Comparison of ENCODE assay signal across 17 cellular contexts in genomic region chr1:17200246-17200645, GRCh38. TPM values are rescaled to one million over a fixed set of nuclear protein-coding genes. Genes with fewer than 3 reads are reported as not detected.
A peak's percentile ranks its signal among the peaks of the same experiment; 100 is the strongest.
DNase-seq lines count a peak whose midpoint lies in the region; ATAC-seq, FAIRE-seq and TF ChIP-seq lines count a peak whose summit lies in the region.
"Had no signal": no experiment of that assay in that cellular context is flagged by ENCODE, and none has a peak within 500 bp of the region (broad histone marks: within the 10 kb centered on the region; RNA-seq: fewer than 3 reads in every experiment).

No MANE protein-coding gene starts in this region.

- H3K4me3 Mint-ChIP-seq in astrocyte (ENCODE audit: unreplicated experiment) (no peak overlapping the region), nephron (no peak overlapping the region)
- H3K4me3 Mint-ChIP-seq: CD4-positive, CD25-positive, alpha-beta regulatory T cell had no signal

- H3K4me1 Mint-ChIP-seq in astrocyte (ENCODE audit: low read depth, unreplicated experiment) (peaks cover 12% of the 10 kb centered on the region), nephron (peaks cover 17% of the 10 kb centered on the region)

- H3K27ac Mint-ChIP-seq in astrocyte (ENCODE audit: unreplicated experiment) (peak overlapping the region; percentile 48), nephron (peak overlapping the region; percentile 88 to 97 (median 96))
- H3K27ac Mint-ChIP-seq: CD4-positive, CD25-positive, alpha-beta regulatory T cell had no signal

- POLR2A ChIA-PET in A549 (lab: Yijun Ruan, JAX), result no interaction called here

- H3K36me3 Mint-ChIP-seq in astrocyte (ENCODE audit: low read depth, unreplicated experiment) (no peaks in the 10 kb centered on the region), nephron (ENCODE audit: low read depth) (no peaks in the 10 kb centered on the region)
- H3K36me3 Mint-ChIP-seq: CD4-positive, CD25-positive, alpha-beta regulatory T cell had no signal

- H3K36me3 ChIP-seq in astrocyte (ENCODE audit: insufficient read depth, low read length) (no peaks in the 10 kb centered on the region), mucosa of descending colon (ENCODE audit: low read depth) (no peaks in the 10 kb centered on the region)

- H3K4me2 ChIP-seq in A549, result peak overlapping the region; percentile 24; the same call in 2 of the 3 replicates
- H3K4me2 ChIP-seq in astrocyte (ENCODE audit: low read length), result no peak overlapping the region

- no peak for TF ChIP-seq CTCF in A549 (IDR thresholded peaks at IDR 0.05)
- TF ChIP-seq CTCF in astrocyte (IDR thresholded peaks at IDR 0.05; ENCODE audit: insufficient read depth, low read depth, low read length), result no peak
- TF ChIP-seq CTCF in nephron (IDR thresholded peaks at IDR 0.05; ENCODE audit: unreplicated experiment in 3 of 3), result no peak
- no peak for TF ChIP-seq CTCF in mucosa of descending colon (IDR thresholded peaks at IDR 0.05)

- H3K9me3 Mint-ChIP-seq in astrocyte (ENCODE audit: unreplicated experiment) (no peaks in the 10 kb centered on the region), nephron (no peaks in the 10 kb centered on the region)

- intact Hi-C loops in mucosa of descending colon (cut with DNase I, micrococcal nuclease), result no loop called here

- FAIRE-seq in A549 (lab: Jason Lieb, UNC), result no peak
- no peak for FAIRE-seq in astrocyte (lab: Jason Lieb, UNC)
- FAIRE-seq: G401.6, GM12891, GM19239, HTR-8/SVneo had no signal

- H3K4me1 ChIP-seq in A549 (peaks cover 32% of the 10 kb centered on the region), astrocyte (ENCODE audit: insufficient read depth, low read length) (peaks cover 21% of the 10 kb centered on the region), mucosa of descending colon (ENCODE audit: low read depth) (no peaks in the 10 kb centered on the region)

- no peaks in the 10 kb centered on the region for H4K20me1 ChIP-seq in astrocyte (ENCODE audit: insufficient read depth, low read length)

- TF ChIP-seq POLR2A in A549 (IDR thresholded peaks at IDR 0.05; ENCODE audit: low read length), result no peak

- H2AFZ ChIP-seq in astrocyte (ENCODE audit: low read depth, low read length), result no peak overlapping the region

- H3K9me3 ChIP-seq in A549 (no peaks in the 10 kb centered on the region), astrocyte (ENCODE audit: insufficient read depth, low read depth, low read length) (no peaks in the 10 kb centered on the region), mucosa of descending colon (no peaks in the 10 kb centered on the region)

- CTCF ChIA-PET in A549 (lab: Yijun Ruan, JAX), result interaction anchor here (1.1 to 2.2 kb wide), 2 partner anchors 52 to 75 kb away, joined by 3 to 11 read pairs; no protein-coding TSS in a partner anchor

- no peak for TF ChIP-seq EP300 in A549 (IDR thresholded peaks at IDR 0.05)

- H3K27ac ChIP-seq in A549 (peak overlapping the region; percentile 44 to 93; a peak in 5 of 6 replicates), astrocyte (ENCODE audit: low read depth, low read length) (no peak overlapping the region)

- H3K27me3 Mint-ChIP-seq in astrocyte (ENCODE audit: low read depth, unreplicated experiment) (peaks cover 19% of the 10 kb centered on the region), nephron (ENCODE audit: low read depth) (peaks cover 8% of the 10 kb centered on the region)
- H3K27me3 Mint-ChIP-seq: CD4-positive, CD25-positive, alpha-beta regulatory T cell had no signal

- TF ChIP-seq RAD21 in A549 (conservative IDR thresholded peaks at IDR 0.05 in 1 of 2, IDR thresholded peaks at IDR 0.05 in 1 of 2), result no peak

- no peak overlapping the region for H3K9ac ChIP-seq in astrocyte (ENCODE audit: low read length)

- ATAC-seq in A549 (no peak), HG03196 (IDR thresholded peaks at IDR 0.05; ENCODE audit: unreplicated experiment) (no peak), mucosa of descending colon (no peak), HG03039 (IDR thresholded peaks at IDR 0.05; ENCODE audit: unreplicated experiment) (no peak)

- H3K79me2 ChIP-seq in astrocyte (ENCODE audit: insufficient read depth, low read length), result no peaks in the 10 kb centered on the region

- no peaks in the 10 kb centered on the region for H3K27me3 ChIP-seq in astrocyte (ENCODE audit: insufficient read depth, low read length)

- WGBS in A549 (ENCODE audit: missing lambda C conversion rate), result 94% methylated on average over 8 of the region's 8 CpGs

- H3K4me3 ChIP-seq in A549 (no peak overlapping the region), astrocyte (ENCODE audit: insufficient read depth, low read depth, low read length) (no peak overlapping the region), mucosa of descending colon (no peak overlapping the region)

- DNase-seq in A549 (ENCODE audit: low read depth in 1 of 2, low spot score in 1 of 2), result no peak
- DNase-seq in NCI-H226, result peak; percentile 39
- DNase-seq in astrocyte (ENCODE audit: low read depth), result no peak
- DNase-seq in mucosa of descending colon, result no peak
- DNase-seq: CD4-positive, CD25-positive, alpha-beta regulatory T cell; DMS79 treated with DMSO at 0.1 percent for 48 hours; NCI-H1436 treated with DMSO at 0.1 percent for 48 hours; NCI-H2081; NCI-H524 treated with DMSO at 0.1 percent for 48 hours had no signal

TF ChIP-seq in A549, 52 proteins besides CTCF, POLR2A, EP300 and RAD21:
- no peak for TF ChIP-seq GATA3 (IDR thresholded peaks at IDR 0.05; ENCODE audit: borderline replicate concordance)
- TF ChIP-seq ZNF302 (CRISPR knock-in tag; IDR thresholded peaks at IDR 0.05), result no peak
- TF ChIP-seq FOXS1 (CRISPR knock-in tag; IDR thresholded peaks at IDR 0.05), result no peak
- no peak for TF ChIP-seq ATOH8 (CRISPR knock-in tag; IDR thresholded peaks at IDR 0.05; ENCODE audit: low read depth)
- TF ChIP-seq SMC3 (IDR thresholded peaks at IDR 0.05), result no peak
- TF ChIP-seq BHLHE40 (IDR thresholded peaks at IDR 0.05; ENCODE audit: low read depth, low read length), result no peak
- no peak for TF ChIP-seq NPAS2 (CRISPR knock-in tag; IDR thresholded peaks at IDR 0.05; ENCODE audit: borderline replicate concordance)
- no peak for TF ChIP-seq HOXB5 (CRISPR knock-in tag; IDR thresholded peaks at IDR 0.05)
- TF ChIP-seq, protein P1, sequence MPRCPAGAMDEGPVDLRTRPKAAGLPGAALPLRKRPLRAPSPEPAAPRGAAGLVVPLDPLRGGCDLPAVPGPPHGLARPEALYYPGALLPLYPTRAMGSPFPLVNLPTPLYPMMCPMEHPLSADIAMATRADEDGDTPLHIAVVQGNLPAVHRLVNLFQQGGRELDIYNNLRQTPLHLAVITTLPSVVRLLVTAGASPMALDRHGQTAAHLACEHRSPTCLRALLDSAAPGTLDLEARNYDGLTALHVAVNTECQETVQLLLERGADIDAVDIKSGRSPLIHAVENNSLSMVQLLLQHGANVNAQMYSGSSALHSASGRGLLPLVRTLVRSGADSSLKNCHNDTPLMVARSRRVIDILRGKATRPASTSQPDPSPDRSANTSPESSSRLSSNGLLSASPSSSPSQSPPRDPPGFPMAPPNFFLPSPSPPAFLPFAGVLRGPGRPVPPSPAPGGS (IDR thresholded peaks at IDR 0.05), result no peak
- no peak for TF ChIP-seq KDM5A (IDR thresholded peaks at IDR 0.05)

RNA-seq across cellular contexts. Expression of gene PADI1, which starts 4.7 kb away (rescaled TPM):
- polyA plus RNA-seq in A549 (2011; rRNA removed), result 1.1 and 1.4 TPM in 2 replicates
- polyA plus RNA-seq in A549 (2012; cell fraction: cytosol; rRNA removed), result 1.4 and 1.6 TPM in 2 replicates
- polyA plus RNA-seq in A549 (2012; cell fraction: nucleus; rRNA removed), result 3.8 and 4.0 TPM in 2 replicates
- 1.7 to 2.3 TPM (median 2.0 TPM) in 3 replicates for polyA plus RNA-seq in A549 (2017; fragmentation: RNase III; extraction: RNeasy Plus Mini Kit Qiagen cat#74134 plus additional on column Dnase treatment)
- 0.92 and 1.5 TPM in 2 replicates for polyA minus RNA-seq in A549 (2011; rRNA and poly(A)+ RNA removed)
- total RNA-seq in astrocyte, result not detected in 2 replicates
- under 1 TPM; 0.25 to 0.65 (median 0.38) TPM for total RNA-seq in mucosa of descending colon
- total RNA-seq: CD4-positive, CD25-positive, alpha-beta regulatory T cell; OCI-LY7 had no signal
- polyA plus RNA-seq: CD4-positive, CD25-positive, alpha-beta regulatory T cell had no signal

RNA-seq across cellular contexts. Expression of gene PADI3, which starts 48.7 kb away (rescaled TPM):
- 2.4 and 2.8 TPM in 2 replicates for polyA plus RNA-seq in A549 (2011; rRNA removed)
- 1.4 and 1.6 TPM in 2 replicates for polyA plus RNA-seq in A549 (2012; cell fraction: cytosol; rRNA removed)
- polyA plus RNA-seq in A549 (2012; cell fraction: nucleus; rRNA removed), result 6.7 and 7.0 TPM in 2 replicates
- polyA plus RNA-seq in A549 (2017; fragmentation: RNase III; extraction: RNeasy Plus Mini Kit Qiagen cat#74134 plus additional on column Dnase treatment), result 0.99 to 1.5 TPM (median 1.4 TPM) in 3 replicates
- polyA minus RNA-seq in A549 (2011; rRNA and poly(A)+ RNA removed), result 3.8 and 4.4 TPM in 2 replicates
- total RNA-seq in astrocyte, result 0.09 TPM in 1 of 2 replicates, not detected in the other
- total RNA-seq in mucosa of descending colon, result under 1 TPM in 2 of 3 donors, not detected in 1; 0.09 to 0.17 TPM
- total RNA-seq: CD4-positive, CD25-positive, alpha-beta regulatory T cell; OCI-LY7 had no signal
- polyA plus RNA-seq: CD4-positive, CD25-positive, alpha-beta regulatory T cell had no signal
